In genomic region chr1:117740461-117740860, GRCh38 we compare ENCODE assay signal across 2 cellular contexts.
TF ChIP-seq lines count a peak whose summit lies in the region.

No MANE protein-coding gene starts in this region.

TF ChIP-seq in IMR-90, 13 proteins besides CTCF, POLR2A, EP300 and RAD21:
- TF ChIP-seq BHLHE40 (IDR thresholded peaks at IDR 0.05; ENCODE audit: low read depth, low read length) (no peak), CEBPB (IDR thresholded peaks at IDR 0.05; ENCODE audit: low read depth, low read length) (no peak), NFE2L2 (IDR thresholded peaks at IDR 0.05; ENCODE audit: low read depth, low read length) (no peak), CHD1 (IDR thresholded peaks at IDR 0.05; ENCODE audit: low read depth, low read length) (no peak), RFX5 (IDR thresholded peaks at IDR 0.05; ENCODE audit: low read depth, low read length) (no peak), FOS (IDR thresholded peaks at IDR 0.05; ENCODE audit: low read depth, low read length) (no peak), RCOR1 (IDR thresholded peaks at IDR 0.05; ENCODE audit: insufficient replicate concordance, low read length) (no peak), USF2 (IDR thresholded peaks at IDR 0.05; ENCODE audit: low read depth, low read length) (no peak), MAZ (IDR thresholded peaks at IDR 0.05; ENCODE audit: borderline replicate concordance, low read depth, low read length) (no peak), SMC3 (IDR thresholded peaks at IDR 0.05; ENCODE audit: low read depth, low read length) (no peak), MAFK (IDR thresholded peaks at IDR 0.05; ENCODE audit: low read depth, low read length) (no peak), MXI1 (IDR thresholded peaks at IDR 0.05; ENCODE audit: borderline replicate concordance, low read depth, low read length) (no peak), ELK1 (IDR thresholded peaks at IDR 0.05; ENCODE audit: borderline replicate concordance, low read depth, low read length) (no peak)

TF ChIP-seq in H1, 55 proteins besides CTCF, POLR2A, EP300 and RAD21:
- TF ChIP-seq TEAD4 (IDR thresholded peaks at IDR 0.05; ENCODE audit: low read depth, low read length): no peak
- TF ChIP-seq TAF1 (IDR thresholded peaks at IDR 0.05; ENCODE audit: low read depth, low read length): no peak
- TF ChIP-seq ASH2L (IDR thresholded peaks at IDR 0.05; ENCODE audit: low read length): no peak
- no peak for TF ChIP-seq NANOG (IDR thresholded peaks at IDR 0.05; ENCODE audit: insufficient read depth, low read depth, low read length, poor library complexity, severe bottlenecking)
- no peak for TF ChIP-seq CHD1 (IDR thresholded peaks at IDR 0.05; ENCODE audit: low read depth, low read length)
- TF ChIP-seq CREB1 (IDR thresholded peaks at IDR 0.05): no peak
- TF ChIP-seq ATF2 (IDR thresholded peaks at IDR 0.05; ENCODE audit: low read length): no peak
- TF ChIP-seq SAP30 (IDR thresholded peaks at IDR 0.05; ENCODE audit: insufficient read depth, insufficient replicate concordance, low read length): no peak
- no peak for TF ChIP-seq SP2 (IDR thresholded peaks at IDR 0.05; ENCODE audit: low read length)
- no peak for TF ChIP-seq HDAC2 (IDR thresholded peaks at IDR 0.05; ENCODE audit: borderline replicate concordance in 1 of 2, low read depth in 2 of 2, low read length in 2 of 2)
- no peak for TF ChIP-seq SP1 (IDR thresholded peaks at IDR 0.05; ENCODE audit: low read depth, low read length)
- no peak for TF ChIP-seq SRF (IDR thresholded peaks at IDR 0.05; ENCODE audit: low read depth, low read length)
- TF ChIP-seq PHF8 (conservative IDR thresholded peaks at IDR 0.05; ENCODE audit: low read depth, low read length): no peak
- no peak for TF ChIP-seq BRCA1 (IDR thresholded peaks at IDR 0.05; ENCODE audit: low read depth, low read length)
- TF ChIP-seq GABPA (IDR thresholded peaks at IDR 0.05; ENCODE audit: borderline replicate concordance, insufficient read depth, low read length): no peak
- TF ChIP-seq EGR1 (IDR thresholded peaks at IDR 0.05; ENCODE audit: borderline replicate concordance, low read depth, low read length): no peak
- no peak for TF ChIP-seq FOSL1 (IDR thresholded peaks at IDR 0.05; ENCODE audit: insufficient read depth, low read depth, low read length)
- TF ChIP-seq RXRA (IDR thresholded peaks at IDR 0.05; ENCODE audit: insufficient read depth, low read depth, low read length): no peak
- no peak for TF ChIP-seq ZNF274 (IDR thresholded peaks at IDR 0.05; ENCODE audit: borderline replicate concordance, extremely low read depth, low read length)
